ENCODE assay signal across 20 cellular contexts in the genomic region with DNA sequence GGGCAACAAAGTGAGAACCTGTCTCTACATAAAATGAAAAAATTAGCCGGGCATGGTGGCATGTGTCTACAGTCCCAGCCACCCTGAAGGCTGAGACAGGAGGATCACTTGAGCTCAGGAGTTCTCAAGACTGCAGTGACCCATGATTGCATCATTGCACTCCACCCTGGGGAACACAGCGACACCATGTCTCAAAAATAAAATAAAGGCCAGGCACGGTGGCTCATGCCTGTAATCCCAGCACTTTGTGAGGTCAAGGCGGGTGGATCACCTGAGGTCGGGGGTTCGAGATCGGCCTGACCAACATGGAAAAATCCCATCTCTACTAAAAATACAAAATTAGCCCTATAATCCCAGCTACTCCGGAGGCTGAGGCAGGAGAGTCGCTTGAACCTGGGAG. TPM values are rescaled to one million over a fixed set of nuclear protein-coding genes. Genes with fewer than 3 reads are reported as not detected.
DNase-seq lines count a peak whose midpoint lies in the region; ATAC-seq, FAIRE-seq and TF ChIP-seq lines count a peak whose summit lies in the region.
"Had no signal": no experiment of that assay in that cellular context is flagged by ENCODE, and none has a peak within 500 bp of the region (broad histone marks: within the 10 kb centered on the region; RNA-seq: fewer than 3 reads in every experiment).

No MANE protein-coding gene starts in this region.

- TF ChIP-seq RAD21 in HepG2 (CRISPR knock-in tag; IDR thresholded peaks at IDR 0.05) (no peak), K562 (CRISPR knock-in tag; conservative IDR thresholded peaks at IDR 0.05 in 1 of 2, IDR thresholded peaks at IDR 0.05 in 1 of 2) (no peak)

- H3K79me2 ChIP-seq in HepG2 (ENCODE audit: insufficient read depth, low read length) (peaks cover 16% of the 10 kb centered on the region), K562 (ENCODE audit: control insufficient read depth, insufficient read depth, low read length) (peaks cover 21% of the 10 kb centered on the region; the same call in 2 of the 3 replicates), trophoblast cell (ENCODE audit: control insufficient read depth, insufficient read depth, low read length, poor library complexity) (no peaks in the 10 kb centered on the region)

- H3K9me3 ChIP-seq in HepG2 (ENCODE audit: low read length) (no peaks in the 10 kb centered on the region), right lobe of liver (no peaks in the 10 kb centered on the region), HEK293 (ENCODE audit: control insufficient read depth, insufficient read depth, low read depth, low read length) (no peaks in the 10 kb centered on the region), K562 (replicated peaks; ENCODE audit: control insufficient read depth, insufficient read depth, low read depth, low read length) (no peaks in the 10 kb centered on the region), trophoblast cell (ENCODE audit: insufficient read depth, low read depth, low read length) (no peaks in the 10 kb centered on the region), A673 (ENCODE audit: low read depth, low read length, poor library complexity, severe bottlenecking) (no peaks in the 10 kb centered on the region)
- H3K9me3 ChIP-seq in effector memory CD4-positive, alpha-beta T cell (ENCODE audit: control insufficient read depth, low read length) = no peaks in the 10 kb centered on the region
- H3K9me3 ChIP-seq: BE2C had no signal

- BruUV-seq in HepG2 (replicated peaks; lab: Mats Ljungman, UMichigan) = no TSS peak
- no TSS peak for BruUV-seq in K562 (replicated peaks; lab: Mats Ljungman, UMichigan)
- BruUV-seq in A673 (replicated peaks; lab: Mats Ljungman, UMichigan) = no TSS peak

- H3K4me3 ChIP-seq in HepG2 (replicated peaks in 1 of 3; ENCODE audit: insufficient read depth in 1 of 3, low read depth in 2 of 3, low read length in 3 of 3) = no peak overlapping the region
- no peak overlapping the region for H3K4me3 ChIP-seq in right lobe of liver
- no peak overlapping the region for H3K4me3 ChIP-seq in HEK293 (ENCODE audit: low read depth, low read length)
- no peak overlapping the region for H3K4me3 ChIP-seq in K562
- H3K4me3 ChIP-seq in trophoblast cell (ENCODE audit: low read depth, low read length) = no peak overlapping the region
- H3K4me3 ChIP-seq in A673 (ENCODE audit: low read depth, low read length, poor library complexity, severe bottlenecking) = no peak overlapping the region
- no peak overlapping the region for H3K4me3 ChIP-seq in effector memory CD4-positive, alpha-beta T cell (ENCODE audit: insufficient read depth, low read depth, low read length, poor library complexity, severe bottlenecking)

- no peak for FAIRE-seq in HepG2 (lab: Jason Lieb, UNC)
- no peak for FAIRE-seq in K562 (lab: Jason Lieb, UNC)
- FAIRE-seq: H54 had no signal

- H3K4me2 ChIP-seq in HepG2 (ENCODE audit: low read depth, low read length) (no peak overlapping the region), K562 (ENCODE audit: insufficient read depth, low read length) (no peak overlapping the region), trophoblast cell (ENCODE audit: low read length) (no peak overlapping the region)

- POLR2A ChIA-PET in HepG2 (lab: Yijun Ruan, JAX) (no interaction called here), HEK293 (lab: Yijun Ruan, JAX) (no interaction called here), K562 (lab: Yijun Ruan, JAX) (no interaction called here), A673 (lab: Charles Lee; ENCODE audit: low non-redundant PET) (interaction anchor here (0.6 kb wide), 1 partner anchor 1706 kb away, joined by 3 read pairs; no protein-coding TSS in a partner anchor)

- H2BK120ac ChIP-seq in trophoblast cell (ENCODE audit: insufficient read depth, low read length, poor library complexity) = no peak overlapping the region

- TF ChIP-seq POLR2A in HepG2 (IDR thresholded peaks at IDR 0.05; ENCODE audit: insufficient read depth in 1 of 2, low read depth in 2 of 2, low read length in 2 of 2) (no peak), right lobe of liver (IDR thresholded peaks at IDR 0.05) (no peak), K562 (conservative IDR thresholded peaks at IDR 0.05) (no peak)

- H3K9ac ChIP-seq in HepG2 (ENCODE audit: insufficient read depth, low read depth, low read length) = no peak overlapping the region
- H3K9ac ChIP-seq in K562 (ENCODE audit: insufficient read depth in 1 of 2, low read depth in 2 of 2, low read length in 2 of 2) = no peak overlapping the region
- no peak overlapping the region for H3K9ac ChIP-seq in trophoblast cell (ENCODE audit: low read length)

- H3K79me1 ChIP-seq in trophoblast cell (ENCODE audit: low read length) = no peaks in the 10 kb centered on the region

- peaks cover 4 to 14% of the 10 kb centered on the region in 2 experiments; a peak in 2 of 5 replicates for H3K36me3 ChIP-seq in HepG2 (replicated peaks in 1 of 2; ENCODE audit: control insufficient read depth in 1 of 2, insufficient read depth in 2 of 2, low read length in 2 of 2)
- H3K36me3 ChIP-seq in right lobe of liver = no peaks in the 10 kb centered on the region
- H3K36me3 ChIP-seq in HEK293 (ENCODE audit: control insufficient read depth in 2 of 2, insufficient read depth in 1 of 2, low read length in 2 of 2) = peaks cover 3 to 4% of the 10 kb centered on the region in 2 experiments; a peak in 2 of 3 replicates
- peaks cover 14% of the 10 kb centered on the region; the same call in 2 of the 3 replicates for H3K36me3 ChIP-seq in K562 (ENCODE audit: control insufficient read depth, insufficient read depth, low read length)
- H3K36me3 ChIP-seq in trophoblast cell (ENCODE audit: control insufficient read depth in 1 of 2, insufficient read depth in 2 of 2, low read length in 2 of 2) = peaks cover 9 to 13% of the 10 kb centered on the region in 2 experiments
- no peaks in the 10 kb centered on the region for H3K36me3 ChIP-seq in A673 (ENCODE audit: insufficient read depth, low read length, poor library complexity, severe bottlenecking)
- peaks cover 3% of the 10 kb centered on the region for H3K36me3 ChIP-seq in effector memory CD4-positive, alpha-beta T cell (ENCODE audit: control insufficient read depth, insufficient read depth, low read length)
- H3K36me3 ChIP-seq: BE2C had no signal

- in situ Hi-C loops in HepG2 (cut with HindIII; ENCODE audit: extremely low pct_ligation_motif_present, low pct_unique_long_range_greater_than_20kb) = no loop called here
- in situ Hi-C loops in K562 (cut with MboI) = no loop called here

- CTCF ChIA-PET in HepG2 (lab: Yijun Ruan, JAX; ENCODE audit: low intra/inter-chr PET ratio, low total read pairs) = no interaction called here
- CTCF ChIA-PET in HEK293 (lab: Yijun Ruan, JAX) = no interaction called here
- CTCF ChIA-PET in K562 (lab: Yijun Ruan, JAX; ENCODE audit: low intra/inter-chr PET ratio) = no interaction called here
- CTCF ChIA-PET in A673 (lab: Charles Lee) = no interaction called here

- H3K23ac ChIP-seq in trophoblast cell (ENCODE audit: low read length) = no peak overlapping the region

- no peaks in the 10 kb centered on the region for H3K9me1 ChIP-seq in K562 (ENCODE audit: control insufficient read depth, insufficient read depth, low read length)

- intact Hi-C loops in HepG2 (cut with micrococcal nuclease; ENCODE audit: unreplicated experiment) = no loop called here
- intact Hi-C loops in right lobe of liver (cut with DNase I) = no loop called here
- intact Hi-C loops in K562 (cut with micrococcal nuclease) = no loop called here
- intact Hi-C loops in A673 (cut with micrococcal nuclease; ENCODE audit: unreplicated experiment) = no loop called here

- no peak overlapping the region for H3K18ac ChIP-seq in trophoblast cell (ENCODE audit: low read length)

- no peak overlapping the region for H2BK5ac ChIP-seq in trophoblast cell (ENCODE audit: low read depth, low read length, poor library complexity)

- TF ChIP-seq CTCF in HepG2 (CRISPR knock-in tag; IDR thresholded peaks at IDR 0.05) = no peak
- no peak for TF ChIP-seq CTCF in right lobe of liver (IDR thresholded peaks at IDR 0.05)
- TF ChIP-seq CTCF in HEK293 (tag by site-specific recombination; IDR thresholded peaks at IDR 0.05) = no peak
- no peak for TF ChIP-seq CTCF in K562 (IDR thresholded peaks at IDR 0.05 in 2 of 3, conservative IDR thresholded peaks at IDR 0.05 in 1 of 3; ENCODE audit: insufficient read depth in 2 of 3, low read depth in 1 of 3, low read length in 3 of 3)
- no peak for TF ChIP-seq CTCF in A673 (conservative IDR thresholded peaks at IDR 0.05; ENCODE audit: low read depth, low read length)

- H4K20me1 ChIP-seq in HepG2 (ENCODE audit: insufficient read depth, low read length) (no peaks in the 10 kb centered on the region), K562 (replicated peaks; ENCODE audit: control insufficient read depth, insufficient read depth, low read length) (no peaks in the 10 kb centered on the region)

- H4K8ac ChIP-seq in trophoblast cell (ENCODE audit: low read depth, low read length) = no peak overlapping the region

- no peak overlapping the region for H2BK12ac ChIP-seq in trophoblast cell (ENCODE audit: low read length)

- no peak overlapping the region for H3K4ac ChIP-seq in trophoblast cell (ENCODE audit: low read depth, low read length)

- H2AFZ ChIP-seq in HepG2 (ENCODE audit: low read length) (no peak overlapping the region), K562 (ENCODE audit: low read depth, low read length) (no peak overlapping the region), trophoblast cell (ENCODE audit: insufficient read depth, low read length, poor library complexity) (no peak overlapping the region)

- peaks cover 6% of the 10 kb centered on the region for H3K4me1 ChIP-seq in HepG2 (ENCODE audit: insufficient read depth, low read length)
- H3K4me1 ChIP-seq in right lobe of liver = no peaks in the 10 kb centered on the region
- peaks cover 4% of the 10 kb centered on the region for H3K4me1 ChIP-seq in HEK293 (ENCODE audit: control insufficient read depth, insufficient read depth, low read length)
- no peaks in the 10 kb centered on the region for H3K4me1 ChIP-seq in K562 (replicated peaks in 1 of 2; ENCODE audit: control insufficient read depth in 2 of 2, insufficient read depth in 2 of 2, low read length in 2 of 2)
- H3K4me1 ChIP-seq in trophoblast cell (ENCODE audit: control insufficient read depth in 1 of 2, insufficient read depth in 2 of 2, low read length in 2 of 2) = no peaks in the 10 kb centered on the region
- no peaks in the 10 kb centered on the region for H3K4me1 ChIP-seq in A673 (ENCODE audit: insufficient read depth, low read length, poor library complexity, severe bottlenecking)
- no peaks in the 10 kb centered on the region for H3K4me1 ChIP-seq in effector memory CD4-positive, alpha-beta T cell (ENCODE audit: control insufficient read depth, insufficient read depth, low read length, poor library complexity, severe bottlenecking)
- H3K4me1 ChIP-seq: BE2C had no signal

- DNase-seq in HepG2 (ENCODE audit: low spot score) (no peak), right lobe of liver (no peak), K562 (ENCODE audit: extremely low read depth in 1 of 4, low spot score in 3 of 4) (peak in 1 of 4 experiments; percentile 25), trophoblast cell (no peak), A673 (ENCODE audit: low spot score) (no peak)
- no peak for DNase-seq in effector memory CD4-positive, alpha-beta T cell
- DNase-seq: ACHN; BE2C; C1 segment of cervical spinal cord; CD4-positive, CD25-positive, alpha-beta regulatory T cell; CD8-positive, alpha-beta memory T cell; COR-L47; DMS 273 treated with DMSO at 0.1 percent for 48 hours; DMS79 treated with DMSO at 0.1 percent for 48 hours; GF-D8; HCEC 1CT; Karpas-422; KBM-7 had no signal

- no peak for TF ChIP-seq EP300 in HepG2 (IDR thresholded peaks at IDR 0.05; ENCODE audit: low read depth in 2 of 2, low read length in 2 of 2)
- no peak for TF ChIP-seq EP300 in HepG2 (CRISPR knock-in tag; IDR thresholded peaks at IDR 0.05; ENCODE audit: borderline replicate concordance)
- 0 out of 2 replicates have a peak, but pooled peaks have one; percentile 13 for TF ChIP-seq EP300 in K562 (IDR thresholded peaks at IDR 0.05; ENCODE audit: low read length)

- peak overlapping the region; percentile 72 for H4K12ac ChIP-seq in trophoblast cell (ENCODE audit: low read depth, low read length)

- ATAC-seq in HepG2 (no peak), right lobe of liver (no peak), K562 (peak; percentile 90)

- no peak overlapping the region for H4K91ac ChIP-seq in trophoblast cell (ENCODE audit: low read depth, low read length)

- no peak overlapping the region for H2AK5ac ChIP-seq in trophoblast cell (ENCODE audit: low read length)

- H3K27ac ChIP-seq in HepG2 (ENCODE audit: extremely low read length, insufficient read depth, low read length) (no peak overlapping the region), right lobe of liver (no peak overlapping the region), HEK293 (ENCODE audit: extremely low read depth, low read depth, low read length) (no peak overlapping the region), K562 (ENCODE audit: extremely low read depth, low read depth, low read length) (no peak overlapping the region), trophoblast cell (ENCODE audit: low read depth, low read length) (no peak overlapping the region), A673 (ENCODE audit: low read depth, low read length, poor library complexity, severe bottlenecking) (no peak overlapping the region)
- H3K27ac ChIP-seq in effector memory CD4-positive, alpha-beta T cell (ENCODE audit: insufficient read depth, low read length, poor library complexity, severe bottlenecking) = no peak overlapping the region

- H3K14ac ChIP-seq in trophoblast cell (ENCODE audit: low read length) = no peak overlapping the region

- WGBS in HepG2 (ENCODE audit: low lambda C conversion rate) = 96% methylated on average over 9 of the region's 9 CpGs
- 88% methylated on average over 7 of the region's 9 CpGs for WGBS in right lobe of liver (ENCODE audit: insufficient coverage, low coverage, low lambda C conversion rate, missing lambda C conversion rate)
- 82% methylated on average over 9 of the region's 9 CpGs for WGBS in K562 (ENCODE audit: insufficient coverage, low coverage, missing lambda C conversion rate)
- no CpG with 5 or more reads among the region's 9 CpGs for WGBS in trophoblast cell (ENCODE audit: extremely low coverage, insufficient coverage, insufficient read length)

- H3K27me3 ChIP-seq in HepG2 (ENCODE audit: control insufficient read depth in 1 of 2, insufficient read depth in 2 of 2, low read length in 2 of 2) (no peaks in the 10 kb centered on the region), right lobe of liver (no peaks in the 10 kb centered on the region), K562 (ENCODE audit: control insufficient read depth in 2 of 2, insufficient read depth in 2 of 2, low read length in 2 of 2) (no peaks in the 10 kb centered on the region), trophoblast cell (ENCODE audit: insufficient read depth, low read length) (no peaks in the 10 kb centered on the region), A673 (replicated peaks; ENCODE audit: insufficient read depth, low read depth, low read length, poor library complexity) (no peaks in the 10 kb centered on the region)
- H3K27me3 ChIP-seq in effector memory CD4-positive, alpha-beta T cell (replicated peaks; ENCODE audit: control insufficient read depth, insufficient read depth, low read length, poor library complexity, severe bottlenecking) = no peaks in the 10 kb centered on the region
- H3K27me3 ChIP-seq: BE2C had no signal

RNA-seq across cellular contexts. Expression of gene ANKRD13C, which starts 20.1 kb away (rescaled TPM):
- 17.6 and 18.8 TPM in 2 replicates for total RNA-seq in HepG2 (2016; rRNA removed; fragmentation: Illumina TruSeq; extraction: Trizol)
- 62.2 and 62.6 TPM in 2 replicates for total RNA-seq in HepG2 (2016; cell fraction: cytosol; rRNA removed; fragmentation: Illumina TruSeq; extraction: Trizol; ENCODE audit: low read depth)
- total RNA-seq in HepG2 (2016; cell fraction: insoluble cytoplasmic fraction; rRNA removed; fragmentation: Illumina TruSeq; extraction: Trizol) = 16.1 and 18.3 TPM in 2 replicates
- 23.5 and 24.6 TPM in 2 replicates for total RNA-seq in HepG2 (2016; cell fraction: membrane; rRNA removed; fragmentation: Illumina TruSeq; extraction: Trizol)
- 18.4 and 21.6 TPM in 2 replicates for total RNA-seq in HepG2 (2016; cell fraction: nucleus; rRNA removed; fragmentation: Illumina TruSeq; extraction: Trizol)
- 5.3 and 6.2 TPM in 2 replicates for polyA plus RNA-seq in HepG2 (2011; rRNA removed)
- polyA plus RNA-seq in HepG2 (2011; cell fraction: cytosol; rRNA removed) = 3.4 and 3.7 TPM in 2 replicates
- polyA plus RNA-seq in HepG2 (2011; cell fraction: nucleus; rRNA removed) = 9.3 and 9.6 TPM in 2 replicates
- polyA plus RNA-seq in HepG2 (2012) = 8.0 and 8.8 TPM in 2 replicates
- 1.6 and 2.2 TPM in 2 replicates for polyA plus RNA-seq in HepG2 (2016; cell fraction: cytosol; fragmentation: Illumina TruSeq; extraction: Trizol; ENCODE audit: low read depth)
- polyA plus RNA-seq in HepG2 (2016; cell fraction: insoluble cytoplasmic fraction; fragmentation: Illumina TruSeq; extraction: Trizol; ENCODE audit: low read depth) = 17.0 and 17.6 TPM in 2 replicates
- 7.0 TPM in 2 replicates for polyA plus RNA-seq in HepG2 (2016; cell fraction: membrane; fragmentation: Illumina TruSeq; extraction: Trizol; ENCODE audit: low read depth)
- 14.0 and 20.5 TPM in 2 replicates for polyA plus RNA-seq in HepG2 (2016; cell fraction: nucleus; fragmentation: Illumina TruSeq; extraction: Trizol; ENCODE audit: insufficient read depth, low read depth)
- polyA minus RNA-seq in HepG2 (2011; rRNA and poly(A)+ RNA removed; ENCODE audit: low replicate concordance) = 10.5 and 13.4 TPM in 2 replicates
- polyA minus RNA-seq in HepG2 (2011; cell fraction: cytosol; rRNA and poly(A)+ RNA removed) = 8.9 and 9.1 TPM in 2 replicates
- 42.4 and 46.0 TPM in 2 replicates for polyA minus RNA-seq in HepG2 (2011; cell fraction: nucleus; rRNA and poly(A)+ RNA removed)
- total RNA-seq in right lobe of liver = 1 to 10 TPM; 6.4 to 8.9 (median 7.3) TPM
- 16.8 and 35.6 TPM in 2 replicates for total RNA-seq in K562 (2011; cell fraction: chromatin; rRNA removed; ENCODE audit: low replicate concordance)
- total RNA-seq in K562 (2011; cell fraction: nucleolus; rRNA removed) = 16.3 and 17.8 TPM in 2 replicates
- total RNA-seq in K562 (2011; cell fraction: nucleoplasm; rRNA removed) = 17.1 and 22.2 TPM in 2 replicates
- 16.0 and 16.7 TPM in 2 replicates for total RNA-seq in K562 (2014; rRNA removed)
- 16.6 and 19.3 TPM in 2 replicates for total RNA-seq in K562 (2014; rRNA removed; fragmentation: Illumina TruSeq; extraction: Trizol)
- total RNA-seq in K562 (2015; rRNA removed; fragmentation: Illumina TruSeq; extraction: Trizol) = 20.8 and 22.8 TPM in 2 replicates
- total RNA-seq in K562 (2021) = 13.9 and 15.0 TPM in 2 replicates
- 6.5 and 8.7 TPM in 2 replicates for polyA plus RNA-seq in K562 (2011; rRNA removed)
- 3.3 and 5.1 TPM in 2 replicates for polyA plus RNA-seq in K562 (2011; cell fraction: cytosol; rRNA removed)
- polyA plus RNA-seq in K562 (2011; cell fraction: nucleus; rRNA removed) = 7.8 and 10.6 TPM in 2 replicates
- 7.7 and 8.1 TPM in 2 replicates for polyA plus RNA-seq in K562 (2012)
- polyA plus RNA-seq in K562 (2014; fragmentation: Illumina TruSeq; extraction: Trizol) = 10.2 and 12.5 TPM in 2 replicates
- 1 to 10 TPM; 3.4 to 4.0 TPM for polyA plus RNA-seq in K562 (2014; fragmentation: Nextera tagmentation; extraction: Ambion mirVana)
- 10.3 and 11.9 TPM in 2 replicates for polyA plus RNA-seq in K562 (2014; rRNA removed)
- polyA minus RNA-seq in K562 (2011; rRNA and poly(A)+ RNA removed) = 13.3 and 15.4 TPM in 2 replicates
- polyA minus RNA-seq in K562 (2011; cell fraction: cytosol; rRNA and poly(A)+ RNA removed) = 8.3 and 8.6 TPM in 2 replicates
- polyA minus RNA-seq in K562 (2011; cell fraction: nucleus; rRNA and poly(A)+ RNA removed) = 22.3 and 26.2 TPM in 2 replicates
- 19.2 and 19.5 TPM in 2 replicates for polyA plus RNA-seq in trophoblast cell (2013)
- 20.6 and 21.8 TPM in 2 replicates for total RNA-seq in A673 (2021)

Comparison
In these comparisons a context has a peak if more than half of its experiments do, and no peak if none do; other contexts are left out.
1. Of the 241 proteins assayed by ChIP-seq in both HepG2 and K562: peak only in HepG2: none; only in K562: ATF4, CEBPB, CEBPG, EP300 and IRF9; in both: none; in neither: 231; mixed calls (peak in some experiments, not most) for 5.